In genomic region chr7:134108803-134109202, GRCh38 we compare ENCODE assay signal across 15 cellular contexts. TPM values are rescaled to one million over a fixed set of nuclear protein-coding genes. Genes with fewer than 3 reads are reported as not detected.
DNase-seq lines count a peak whose midpoint lies in the region; ATAC-seq, FAIRE-seq and TF ChIP-seq lines count a peak whose summit lies in the region.
"Had no signal": no experiment of that assay in that cellular context is flagged by ENCODE, and none has a peak within 500 bp of the region (broad histone marks: within the 10 kb centered on the region; RNA-seq: fewer than 3 reads in every experiment).

No MANE protein-coding gene starts in this region.

- H3K27ac ChIP-seq in 22Rv1 = no peak overlapping the region
- H3K27ac ChIP-seq in GM12878 (ENCODE audit: control insufficient read depth, insufficient read depth) = no peak overlapping the region
- H3K27ac ChIP-seq: PC-9 had no signal

- ATAC-seq in GM12878 = no peak
- ATAC-seq: HCT116, Right ventricle myocardium inferior had no signal

- H4K20me1 ChIP-seq in GM12878 (ENCODE audit: control insufficient read depth, insufficient read depth) = no peaks in the 10 kb centered on the region

- H3K9ac ChIP-seq in GM12878 (ENCODE audit: control insufficient read depth, insufficient read depth, low read length) = no peak overlapping the region

- H3K9me3 Mint-ChIP-seq in MCF 10A (ENCODE audit: unreplicated experiment) = no peaks in the 10 kb centered on the region

- 0 out of 2 replicates have a peak, but pooled peaks have one; percentile 6 for TF ChIP-seq RAD21 in GM12878 (IDR thresholded peaks at IDR 0.05; ENCODE audit: insufficient read depth, low read depth, low read length)

- no peak overlapping the region for H3K4me3 Mint-ChIP-seq in MCF 10A (ENCODE audit: unreplicated experiment)

- no peaks in the 10 kb centered on the region for H3K4me1 Mint-ChIP-seq in MCF 10A (ENCODE audit: insufficient read depth, unreplicated experiment)

- WGBS in GM12878 (ENCODE audit: insufficient coverage, insufficient replicate concordance, low lambda C conversion rate, missing lambda C conversion rate) = 93% methylated on average over 2 of the region's 2 CpGs

- TF ChIP-seq POLR2A in GM12878 (IDR thresholded peaks at IDR 0.05; ENCODE audit: low read depth, low read length) = no peak

- intact Hi-C loops in GM12878 (cut with micrococcal nuclease; ENCODE audit: unreplicated experiment) = no loop called here
- intact Hi-C loops in MCF 10A (cut with micrococcal nuclease) = no loop called here

- H3K27me3 Mint-ChIP-seq in MCF 10A (ENCODE audit: insufficient read depth, unreplicated experiment) = no peaks in the 10 kb centered on the region

- SMC1A ChIA-PET in GM12878 (lab: Charles Lee; ENCODE audit: uncharacterized antibody, unreplicated experiment) = interaction anchor here (0.9 kb wide), 1 partner anchor 11 kb away, joined by 3 read pairs; no protein-coding TSS in a partner anchor

- peak; percentile 31 for TF ChIP-seq CTCF in 22Rv1 (IDR thresholded peaks at IDR 0.05)
- peak; percentile 31 for TF ChIP-seq CTCF in BE2C (IDR thresholded peaks at IDR 0.05; ENCODE audit: low read depth, low read length)
- no peak for TF ChIP-seq CTCF in GM12878 (IDR thresholded peaks at IDR 0.05 in 2 of 3, conservative IDR thresholded peaks at IDR 0.05 in 1 of 3; ENCODE audit: control insufficient read depth in 2 of 3, extremely low read depth in 1 of 3, insufficient read depth in 1 of 3, low read depth in 3 of 3, low read length in 3 of 3)
- no peak for TF ChIP-seq CTCF in MCF 10A (IDR thresholded peaks at IDR 0.05; ENCODE audit: unreplicated experiment)

- BruUV-seq in GM12878 (replicated peaks; lab: Mats Ljungman, UMichigan) (no TSS peak), MCF 10A (replicated peaks; lab: Mats Ljungman, UMichigan) (no TSS peak)

- FAIRE-seq in GM12878 (lab: Jason Lieb, UNC) = no peak

- DNase-seq in BE2C (no peak), NCI-H69 (lab: John Stamatoyannopoulos, UW) (peak; percentile 36), GM12878 (ENCODE audit: low read depth, low spot score) (no peak), MCF 10A (ENCODE audit: unreplicated experiment) (no peak), NCI-H526 (lab: John Stamatoyannopoulos, UW) (no peak), retina (no peak)
- DNase-seq: C1 segment of cervical spinal cord, IMR-90, NCI-H1105, NCI-H1694 treated with DMSO at 0.1 percent for 48 hours, NCI-H446, PC-9 had no signal

- RAD21 ChIA-PET in GM12878 (lab: Charles Lee; ENCODE audit: unreplicated experiment) = no interaction called here

- TF ChIP-seq EP300 in GM12878 (IDR thresholded peaks at IDR 0.05; ENCODE audit: borderline replicate concordance in 1 of 2, control insufficient read depth in 1 of 2, low read depth in 2 of 2, low read length in 2 of 2) = no peak

- H3K27me3 ChIP-seq in BE2C = no peaks in the 10 kb centered on the region
- no peaks in the 10 kb centered on the region for H3K27me3 ChIP-seq in GM12878 (replicated peaks in 1 of 2; ENCODE audit: control insufficient read depth in 2 of 2, insufficient read depth in 2 of 2, low read length in 1 of 2)

- H3K27ac Mint-ChIP-seq in MCF 10A (ENCODE audit: low read depth, unreplicated experiment) = no peak overlapping the region

- CTCF ChIA-PET in GM12878 (lab: Yijun Ruan, JAX) (interaction anchor here (0.9 kb wide), 1 partner anchor 32 kb away, joined by 3 read pairs; no protein-coding TSS in a partner anchor), MCF 10A (lab: Yijun Ruan, JAX) (no interaction called here)

- in situ Hi-C loops in GM12878 (cut with MboI) = no loop called here

- H3K9me3 ChIP-seq in BE2C (no peaks in the 10 kb centered on the region), GM12878 (replicated peaks; ENCODE audit: control insufficient read depth, insufficient read depth, low read length) (no peaks in the 10 kb centered on the region)

- H3K36me3 Mint-ChIP-seq in MCF 10A (ENCODE audit: insufficient read depth, unreplicated experiment) = no peaks in the 10 kb centered on the region

- H3K36me3 ChIP-seq in BE2C = no peaks in the 10 kb centered on the region
- no peaks in the 10 kb centered on the region for H3K36me3 ChIP-seq in GM12878 (ENCODE audit: control insufficient read depth in 2 of 2, insufficient read depth in 2 of 2, low read length in 1 of 2)

- H3K4me1 ChIP-seq in BE2C (no peaks in the 10 kb centered on the region), GM12878 (ENCODE audit: control insufficient read depth, insufficient read depth, low read length) (no peaks in the 10 kb centered on the region)

- no peak overlapping the region for H2AFZ ChIP-seq in GM12878 (ENCODE audit: control insufficient read depth, low read depth, low read length)
- H2AFZ ChIP-seq: PC-9 had no signal

- no peaks in the 10 kb centered on the region for H3K79me2 ChIP-seq in GM12878 (ENCODE audit: control insufficient read depth, insufficient read depth, low read length)

- H3K4me3 ChIP-seq in BE2C (ENCODE audit: low read depth, low read length) (no peak overlapping the region), GM12878 (no peak overlapping the region)
- H3K4me3 ChIP-seq: PC-9 had no signal

- no peak overlapping the region for H3K4me2 ChIP-seq in GM12878 (ENCODE audit: control insufficient read depth, insufficient read depth)
- H3K4me2 ChIP-seq: PC-9 had no signal

- POLR2A ChIA-PET in GM12878 (lab: Charles Lee) (no interaction called here), MCF 10A (lab: Yijun Ruan, JAX) (no interaction called here)

TF ChIP-seq in GM12878, 131 proteins besides CTCF, POLR2A, EP300 and RAD21:
- no peak for TF ChIP-seq ZNF217 (IDR thresholded peaks at IDR 0.05)
- no peak for TF ChIP-seq RELA (IDR thresholded peaks at IDR 0.05; ENCODE audit: borderline replicate concordance, partially characterized antibody)
- no peak for TF ChIP-seq SRF (IDR thresholded peaks at IDR 0.05; ENCODE audit: low read depth in 2 of 2, low read length in 2 of 2)
- no peak for TF ChIP-seq POU2F2 (IDR thresholded peaks at IDR 0.05; ENCODE audit: borderline replicate concordance, low read depth, low read length)
- no peak for TF ChIP-seq MXI1 (IDR thresholded peaks at IDR 0.05; ENCODE audit: low read depth, low read length)
- TF ChIP-seq MEF2B (IDR thresholded peaks at IDR 0.05; ENCODE audit: partially characterized antibody, poor library complexity, severe bottlenecking) = no peak
- no peak for TF ChIP-seq MYC (IDR thresholded peaks at IDR 0.05; ENCODE audit: insufficient read depth, insufficient read length, insufficient replicate concordance, low read length, severe bottlenecking)
- no peak for TF ChIP-seq BMI1 (IDR thresholded peaks at IDR 0.05; ENCODE audit: borderline replicate concordance)

RNA-seq across cellular contexts. Expression of gene LRGUK, which starts 18.3 kb away (rescaled TPM):
- polyA plus RNA-seq in BE2C (2012; ENCODE audit: insufficient read depth, insufficient read length, low read depth) = 0.63 TPM
- total RNA-seq in GM12878 (2013; cell fraction: nucleolus; rRNA removed) = 2.0 and 2.7 TPM in 2 replicates
- total RNA-seq in GM12878 (2014; rRNA removed) (0.06 and 0.11 TPM in 2 replicates), GM12878 (2014; rRNA removed; fragmentation: Illumina TruSeq; extraction: Trizol) (0.04 and 0.09 TPM in 2 replicates), GM12878 (2021) (0.05 and 0.13 TPM in 2 replicates), MCF 10A (2022) (0.19 and 0.29 TPM in 2 replicates)
- 0.13 TPM for polyA plus RNA-seq in GM12878 (2011; ENCODE audit: low read depth)
- polyA plus RNA-seq in GM12878 (2011; rRNA removed) (0.14 and 0.16 TPM in 2 replicates), GM12878 (2014; fragmentation: Illumina TruSeq; extraction: Trizol) (0.06 and 0.14 TPM in 2 replicates), GM12878 (2014; fragmentation: Nextera tagmentation; extraction: Ambion mirVana) (under 1 TPM in 1 of 2 experiments, not detected in 1; 0.08 TPM), GM12878 (2014; rRNA removed) (0.13 and 0.27 TPM in 2 replicates), GM12878 (2016; fragmentation: Nextera tagmentation; extraction: Ambion mirVana) (not detected)
- polyA plus RNA-seq in GM12878 (2011; cell fraction: cytosol; rRNA removed) = 0.03 and 0.06 TPM in 2 replicates
- 0.72 and 0.76 TPM in 2 replicates for polyA plus RNA-seq in GM12878 (2011; cell fraction: nucleus; rRNA removed)
- polyA plus RNA-seq in GM12878 (2012) = 0.07 and 0.09 TPM in 2 replicates
- polyA minus RNA-seq in GM12878 (2011; rRNA and poly(A)+ RNA removed) = 0.51 and 1.5 TPM in 2 replicates
- not detected in 2 replicates for polyA minus RNA-seq in GM12878 (2011; cell fraction: cytosol; rRNA and poly(A)+ RNA removed)
- 0.24 and 0.96 TPM in 2 replicates for polyA minus RNA-seq in GM12878 (2011; cell fraction: nucleus; rRNA and poly(A)+ RNA removed)
- total RNA-seq: IMR-90 had no signal

Comparison
In these comparisons a context has a peak if more than half of its experiments do, and no peak if none do; other contexts are left out.
1. CTCF ChIP-seq: peak in 22Rv1 (single experiment) and BE2C (single experiment); none in GM12878 (0 of 3) and MCF 10A (single experiment).